In the genomic region with DNA sequence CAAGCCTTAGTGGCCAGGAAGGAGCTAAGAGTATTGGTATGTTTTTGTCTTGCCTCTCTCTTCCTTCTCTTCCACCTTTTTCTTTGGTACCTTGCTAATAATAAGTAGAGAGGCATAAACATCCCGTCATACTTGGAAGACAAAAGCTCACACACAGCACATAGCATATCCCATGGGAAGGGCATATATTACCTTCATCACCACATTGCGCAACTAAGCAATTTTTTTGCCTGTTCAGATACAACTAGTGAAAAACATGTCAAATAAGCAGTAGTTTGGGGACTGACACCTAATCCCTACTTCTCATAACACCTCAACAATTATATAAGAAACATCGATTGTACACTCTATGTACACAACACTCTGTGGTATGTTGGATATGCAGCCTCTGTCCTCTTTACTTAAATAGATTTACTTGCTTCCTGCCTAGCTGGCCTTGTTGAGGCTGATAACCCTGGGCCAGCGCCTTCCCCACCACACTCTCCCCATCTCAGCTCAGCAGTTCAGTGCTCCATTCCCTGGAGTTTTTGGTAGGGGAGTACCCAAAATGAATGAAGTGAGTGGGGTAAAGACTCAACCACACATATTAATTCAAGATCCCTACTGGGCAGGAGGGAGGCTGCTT, we compare ENCODE assay signal across 1 cellular context.
A peak's percentile ranks its signal among the peaks of the same experiment; 100 is the strongest.
TF ChIP-seq lines count a peak whose summit lies in the region.

No MANE protein-coding gene starts in this region.

TF ChIP-seq in HepG2, 621 proteins besides CTCF, POLR2A, EP300 and RAD21:
- TF ChIP-seq, protein P1, sequence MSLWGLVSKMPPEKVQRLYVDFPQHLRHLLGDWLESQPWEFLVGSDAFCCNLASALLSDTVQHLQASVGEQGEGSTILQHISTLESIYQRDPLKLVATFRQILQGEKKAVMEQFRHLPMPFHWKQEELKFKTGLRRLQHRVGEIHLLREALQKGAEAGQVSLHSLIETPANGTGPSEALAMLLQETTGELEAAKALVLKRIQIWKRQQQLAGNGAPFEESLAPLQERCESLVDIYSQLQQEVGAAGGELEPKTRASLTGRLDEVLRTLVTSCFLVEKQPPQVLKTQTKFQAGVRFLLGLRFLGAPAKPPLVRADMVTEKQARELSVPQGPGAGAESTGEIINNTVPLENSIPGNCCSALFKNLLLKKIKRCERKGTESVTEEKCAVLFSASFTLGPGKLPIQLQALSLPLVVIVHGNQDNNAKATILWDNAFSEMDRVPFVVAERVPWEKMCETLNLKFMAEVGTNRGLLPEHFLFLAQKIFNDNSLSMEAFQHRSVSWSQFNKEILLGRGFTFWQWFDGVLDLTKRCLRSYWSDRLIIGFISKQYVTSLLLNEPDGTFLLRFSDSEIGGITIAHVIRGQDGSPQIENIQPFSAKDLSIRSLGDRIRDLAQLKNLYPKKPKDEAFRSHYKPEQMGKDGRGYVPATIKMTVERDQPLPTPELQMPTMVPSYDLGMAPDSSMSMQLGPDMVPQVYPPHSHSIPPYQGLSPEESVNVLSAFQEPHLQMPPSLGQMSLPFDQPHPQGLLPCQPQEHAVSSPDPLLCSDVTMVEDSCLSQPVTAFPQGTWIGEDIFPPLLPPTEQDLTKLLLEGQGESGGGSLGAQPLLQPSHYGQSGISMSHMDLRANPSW (CRISPR knock-in tag; IDR thresholded peaks at IDR 0.05; ENCODE audit: borderline replicate concordance) = no peak
- TF ChIP-seq ZNF10 (CRISPR knock-in tag; IDR thresholded peaks at IDR 0.05; ENCODE audit: borderline replicate concordance, low read depth) (no peak), POLR2AphosphoS2 (IDR thresholded peaks at IDR 0.05; ENCODE audit: low read depth, low read length) (no peak), ZNF552 (CRISPR knock-in tag; IDR thresholded peaks at IDR 0.05; ENCODE audit: borderline replicate concordance) (no peak), SMARCE1 (IDR thresholded peaks at IDR 0.05; ENCODE audit: borderline replicate concordance) (no peak), KLF6 (CRISPR knock-in tag; IDR thresholded peaks at IDR 0.05) (no peak), TCF12 (IDR thresholded peaks at IDR 0.05) (no peak), TCF12 (CRISPR knock-in tag; IDR thresholded peaks at IDR 0.05) (no peak), NRL (CRISPR knock-in tag; IDR thresholded peaks at IDR 0.05; ENCODE audit: borderline replicate concordance) (no peak), MAFK (conservative IDR thresholded peaks at IDR 0.05 in 1 of 2, IDR thresholded peaks at IDR 0.05 in 1 of 2; ENCODE audit: low read length in 2 of 2) (peak; percentile 54 to 72), NR1H2 (CRISPR knock-in tag; IDR thresholded peaks at IDR 0.05; ENCODE audit: borderline replicate concordance, low read depth) (no peak), ZFP82 (CRISPR knock-in tag; IDR thresholded peaks at IDR 0.05; ENCODE audit: borderline replicate concordance) (no peak), RFXAP (CRISPR knock-in tag; IDR thresholded peaks at IDR 0.05; ENCODE audit: borderline replicate concordance) (0 out of 2 replicates have a peak, but pooled peaks have one; percentile 30), ZNF709 (CRISPR knock-in tag; IDR thresholded peaks at IDR 0.05) (no peak), SMC3 (IDR thresholded peaks at IDR 0.05; ENCODE audit: low read length) (peak; percentile 2; the same call in 1 of the 2 replicates), CEBPG (CRISPR knock-in tag; IDR thresholded peaks at IDR 0.05) (peak; percentile 82), ERF (CRISPR knock-in tag; IDR thresholded peaks at IDR 0.05) (no peak), MAFF (IDR thresholded peaks at IDR 0.05; ENCODE audit: low read depth, low read length) (peak; percentile 78), CEBPB (IDR thresholded peaks at IDR 0.05; ENCODE audit: borderline replicate concordance, low read depth, low read length) (peak; percentile 98), FOSL2 (CRISPR knock-in tag; IDR thresholded peaks at IDR 0.05) (no peak), GATAD1 (CRISPR knock-in tag; IDR thresholded peaks at IDR 0.05) (no peak), ZNF335 (CRISPR knock-in tag; IDR thresholded peaks at IDR 0.05) (no peak), MTF2 (CRISPR knock-in tag; IDR thresholded peaks at IDR 0.05; ENCODE audit: borderline replicate concordance) (no peak)
- TF ChIP-seq, protein P2, sequence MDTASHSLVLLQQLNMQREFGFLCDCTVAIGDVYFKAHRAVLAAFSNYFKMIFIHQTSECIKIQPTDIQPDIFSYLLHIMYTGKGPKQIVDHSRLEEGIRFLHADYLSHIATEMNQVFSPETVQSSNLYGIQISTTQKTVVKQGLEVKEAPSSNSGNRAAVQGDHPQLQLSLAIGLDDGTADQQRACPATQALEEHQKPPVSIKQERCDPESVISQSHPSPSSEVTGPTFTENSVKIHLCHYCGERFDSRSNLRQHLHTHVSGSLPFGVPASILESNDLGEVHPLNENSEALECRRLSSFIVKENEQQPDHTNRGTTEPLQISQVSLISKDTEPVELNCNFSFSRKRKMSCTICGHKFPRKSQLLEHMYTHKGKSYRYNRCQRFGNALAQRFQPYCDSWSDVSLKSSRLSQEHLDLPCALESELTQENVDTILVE (CRISPR knock-in tag; IDR thresholded peaks at IDR 0.05) = no peak
- TF ChIP-seq, protein P3, sequence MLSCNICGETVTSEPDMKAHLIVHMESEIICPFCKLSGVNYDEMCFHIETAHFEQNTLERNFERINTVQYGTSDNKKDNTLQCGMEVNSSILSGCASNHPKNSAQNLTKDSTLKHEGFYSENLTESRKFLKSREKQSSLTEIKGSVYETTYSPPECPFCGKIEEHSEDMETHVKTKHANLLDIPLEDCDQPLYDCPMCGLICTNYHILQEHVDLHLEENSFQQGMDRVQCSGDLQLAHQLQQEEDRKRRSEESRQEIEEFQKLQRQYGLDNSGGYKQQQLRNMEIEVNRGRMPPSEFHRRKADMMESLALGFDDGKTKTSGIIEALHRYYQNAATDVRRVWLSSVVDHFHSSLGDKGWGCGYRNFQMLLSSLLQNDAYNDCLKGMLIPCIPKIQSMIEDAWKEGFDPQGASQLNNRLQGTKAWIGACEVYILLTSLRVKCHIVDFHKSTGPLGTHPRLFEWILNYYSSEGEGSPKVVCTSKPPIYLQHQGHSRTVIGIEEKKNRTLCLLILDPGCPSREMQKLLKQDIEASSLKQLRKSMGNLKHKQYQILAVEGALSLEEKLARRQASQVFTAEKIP (CRISPR knock-in tag; IDR thresholded peaks at IDR 0.05; ENCODE audit: borderline replicate concordance) = no peak
- TF ChIP-seq, protein P4, sequence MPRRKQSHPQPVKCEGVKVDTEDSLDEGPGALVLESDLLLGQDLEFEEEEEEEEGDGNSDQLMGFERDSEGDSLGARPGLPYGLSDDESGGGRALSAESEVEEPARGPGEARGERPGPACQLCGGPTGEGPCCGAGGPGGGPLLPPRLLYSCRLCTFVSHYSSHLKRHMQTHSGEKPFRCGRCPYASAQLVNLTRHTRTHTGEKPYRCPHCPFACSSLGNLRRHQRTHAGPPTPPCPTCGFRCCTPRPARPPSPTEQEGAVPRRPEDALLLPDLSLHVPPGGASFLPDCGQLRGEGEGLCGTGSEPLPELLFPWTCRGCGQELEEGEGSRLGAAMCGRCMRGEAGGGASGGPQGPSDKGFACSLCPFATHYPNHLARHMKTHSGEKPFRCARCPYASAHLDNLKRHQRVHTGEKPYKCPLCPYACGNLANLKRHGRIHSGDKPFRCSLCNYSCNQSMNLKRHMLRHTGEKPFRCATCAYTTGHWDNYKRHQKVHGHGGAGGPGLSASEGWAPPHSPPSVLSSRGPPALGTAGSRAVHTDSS (CRISPR knock-in tag; conservative IDR thresholded peaks at IDR 0.05) = no peak
- TF ChIP-seq, protein P5, sequence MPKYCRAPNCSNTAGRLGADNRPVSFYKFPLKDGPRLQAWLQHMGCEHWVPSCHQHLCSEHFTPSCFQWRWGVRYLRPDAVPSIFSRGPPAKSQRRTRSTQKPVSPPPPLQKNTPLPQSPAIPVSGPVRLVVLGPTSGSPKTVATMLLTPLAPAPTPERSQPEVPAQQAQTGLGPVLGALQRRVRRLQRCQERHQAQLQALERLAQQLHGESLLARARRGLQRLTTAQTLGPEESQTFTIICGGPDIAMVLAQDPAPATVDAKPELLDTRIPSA (CRISPR knock-in tag; IDR thresholded peaks at IDR 0.05; ENCODE audit: borderline replicate concordance) = no peak
- TF ChIP-seq, protein P6, sequence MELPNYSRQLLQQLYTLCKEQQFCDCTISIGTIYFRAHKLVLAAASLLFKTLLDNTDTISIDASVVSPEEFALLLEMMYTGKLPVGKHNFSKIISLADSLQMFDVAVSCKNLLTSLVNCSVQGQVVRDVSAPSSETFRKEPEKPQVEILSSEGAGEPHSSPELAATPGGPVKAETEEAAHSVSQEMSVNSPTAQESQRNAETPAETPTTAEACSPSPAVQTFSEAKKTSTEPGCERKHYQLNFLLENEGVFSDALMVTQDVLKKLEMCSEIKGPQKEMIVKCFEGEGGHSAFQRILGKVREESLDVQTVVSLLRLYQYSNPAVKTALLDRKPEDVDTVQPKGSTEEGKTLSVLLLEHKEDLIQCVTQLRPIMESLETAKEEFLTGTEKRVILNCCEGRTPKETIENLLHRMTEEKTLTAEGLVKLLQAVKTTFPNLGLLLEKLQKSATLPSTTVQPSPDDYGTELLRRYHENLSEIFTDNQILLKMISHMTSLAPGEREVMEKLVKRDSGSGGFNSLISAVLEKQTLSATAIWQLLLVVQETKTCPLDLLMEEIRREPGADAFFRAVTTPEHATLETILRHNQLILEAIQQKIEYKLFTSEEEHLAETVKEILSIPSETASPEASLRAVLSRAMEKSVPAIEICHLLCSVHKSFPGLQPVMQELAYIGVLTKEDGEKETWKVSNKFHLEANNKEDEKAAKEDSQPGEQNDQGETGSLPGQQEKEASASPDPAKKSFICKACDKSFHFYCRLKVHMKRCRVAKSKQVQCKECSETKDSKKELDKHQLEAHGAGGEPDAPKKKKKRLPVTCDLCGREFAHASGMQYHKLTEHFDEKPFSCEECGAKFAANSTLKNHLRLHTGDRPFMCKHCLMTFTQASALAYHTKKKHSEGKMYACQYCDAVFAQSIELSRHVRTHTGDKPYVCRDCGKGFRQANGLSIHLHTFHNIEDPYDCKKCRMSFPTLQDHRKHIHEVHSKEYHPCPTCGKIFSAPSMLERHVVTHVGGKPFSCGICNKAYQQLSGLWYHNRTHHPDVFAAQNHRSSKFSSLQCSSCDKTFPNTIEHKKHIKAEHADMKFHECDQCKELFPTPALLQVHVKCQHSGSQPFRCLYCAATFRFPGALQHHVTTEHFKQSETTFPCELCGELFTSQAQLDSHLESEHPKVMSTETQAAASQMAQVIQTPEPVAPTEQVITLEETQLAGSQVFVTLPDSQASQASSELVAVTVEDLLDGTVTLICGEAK (IDR thresholded peaks at IDR 0.05) = no peak
- TF ChIP-seq, protein P6 (CRISPR knock-in tag; IDR thresholded peaks at IDR 0.05) = no peak
- TF ChIP-seq, protein P7, sequence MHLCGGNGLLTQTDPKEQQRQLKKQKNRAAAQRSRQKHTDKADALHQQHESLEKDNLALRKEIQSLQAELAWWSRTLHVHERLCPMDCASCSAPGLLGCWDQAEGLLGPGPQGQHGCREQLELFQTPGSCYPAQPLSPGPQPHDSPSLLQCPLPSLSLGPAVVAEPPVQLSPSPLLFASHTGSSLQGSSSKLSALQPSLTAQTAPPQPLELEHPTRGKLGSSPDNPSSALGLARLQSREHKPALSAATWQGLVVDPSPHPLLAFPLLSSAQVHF (CRISPR knock-in tag; IDR thresholded peaks at IDR 0.05) = no peak
- TF ChIP-seq, protein P8, sequence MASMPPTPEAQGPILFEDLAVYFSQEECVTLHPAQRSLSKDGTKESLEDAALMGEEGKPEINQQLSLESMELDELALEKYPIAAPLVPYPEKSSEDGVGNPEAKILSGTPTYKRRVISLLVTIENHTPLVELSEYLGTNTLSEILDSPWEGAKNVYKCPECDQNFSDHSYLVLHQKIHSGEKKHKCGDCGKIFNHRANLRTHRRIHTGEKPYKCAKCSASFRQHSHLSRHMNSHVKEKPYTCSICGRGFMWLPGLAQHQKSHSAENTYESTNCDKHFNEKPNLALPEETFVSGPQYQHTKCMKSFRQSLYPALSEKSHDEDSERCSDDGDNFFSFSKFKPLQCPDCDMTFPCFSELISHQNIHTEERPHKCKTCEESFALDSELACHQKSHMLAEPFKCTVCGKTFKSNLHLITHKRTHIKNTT (CRISPR knock-in tag; IDR thresholded peaks at IDR 0.05) = no peak
